ENCODE assay signal across 9 cellular contexts in the genomic region with DNA sequence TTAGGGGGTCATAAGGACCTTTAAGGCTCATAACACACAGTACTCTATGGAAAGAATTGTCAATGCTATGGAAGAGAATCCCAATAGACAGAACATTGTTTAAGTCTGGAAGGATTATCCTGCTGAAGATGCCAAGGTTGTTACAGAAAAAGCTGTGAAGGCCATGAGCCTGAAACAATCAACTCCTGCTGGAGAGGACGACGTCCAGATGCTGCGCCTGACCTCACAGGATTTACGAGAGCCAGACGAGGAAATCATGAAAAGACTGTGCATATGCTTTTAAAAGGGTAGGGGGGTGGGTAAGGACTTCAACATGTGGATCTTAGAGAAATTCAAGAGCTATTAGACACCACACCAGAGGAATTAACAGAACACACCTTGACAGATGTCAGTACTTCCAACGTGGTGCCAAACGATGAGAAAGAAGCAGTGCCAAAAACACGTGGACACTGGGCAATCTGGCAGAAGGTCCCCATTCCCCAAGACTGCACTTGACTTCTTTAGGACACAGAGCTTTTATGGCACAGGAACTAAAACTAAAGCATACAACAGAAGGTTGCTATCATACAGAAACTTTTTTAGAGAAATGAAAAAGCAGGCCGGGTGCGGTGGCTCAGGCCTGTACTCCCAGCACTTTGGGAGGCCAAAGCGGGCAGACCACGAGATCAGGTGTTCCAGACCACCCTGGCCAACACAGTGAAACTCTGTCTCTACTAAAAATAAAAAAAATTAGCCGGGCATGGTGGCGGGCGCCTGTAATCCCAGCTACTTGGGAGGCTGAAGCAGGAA. TPM values are rescaled to one million over a fixed set of nuclear protein-coding genes. Genes with fewer than 3 reads are reported as not detected.
DNase-seq lines count a peak whose midpoint lies in the region; ATAC-seq, FAIRE-seq and TF ChIP-seq lines count a peak whose summit lies in the region.
"Had no signal": no experiment of that assay in that cellular context is flagged by ENCODE, and none has a peak within 500 bp of the region (broad histone marks: within the 10 kb centered on the region; RNA-seq: fewer than 3 reads in every experiment).

No MANE protein-coding gene starts in this region.

- H3K36me3 ChIP-seq in OCI-LY3 (replicated peaks; ENCODE audit: low read depth, low read length) = peaks cover 20% of the 10 kb centered on the region
- no peaks in the 10 kb centered on the region for H3K36me3 ChIP-seq in smooth muscle cell (ENCODE audit: low read depth)
- H3K36me3 ChIP-seq in MG63 = peaks cover 28% of the 10 kb centered on the region
- peaks cover 2% of the 10 kb centered on the region; the same call in 1 of the 2 replicates for H3K36me3 ChIP-seq in H7 (replicated peaks; ENCODE audit: control insufficient read depth, insufficient read depth, low read length)

- H3K4me1 ChIP-seq in OCI-LY3 (ENCODE audit: low read length) (peaks cover 32% of the 10 kb centered on the region), smooth muscle cell (ENCODE audit: low read depth) (no peaks in the 10 kb centered on the region)

- H3K27me3 ChIP-seq in OCI-LY3 (ENCODE audit: low read depth, low read length) (no peaks in the 10 kb centered on the region), smooth muscle cell (ENCODE audit: low read depth) (no peaks in the 10 kb centered on the region), MG63 (no peaks in the 10 kb centered on the region), H7 (ENCODE audit: control insufficient read depth, insufficient read depth, low read length) (no peaks in the 10 kb centered on the region)

- peak overlapping the region; percentile 42 for H3K4me3 ChIP-seq in OCI-LY3 (ENCODE audit: low read length)
- no peak overlapping the region for H3K4me3 ChIP-seq in smooth muscle cell
- H3K4me3 ChIP-seq in MG63 = no peak overlapping the region
- no peak overlapping the region for H3K4me3 ChIP-seq in H7 (ENCODE audit: insufficient read depth, low read depth, low read length)

- intact Hi-C loops in left cardiac atrium (cut with DNase I) = no loop called here

- FAIRE-seq in GM18507 (lab: Jason Lieb, UNC) = peak; percentile 56
- FAIRE-seq: endometrium had no signal

- peak overlapping the region; percentile 68 for H3K4me2 ChIP-seq in OCI-LY3 (ENCODE audit: low read length)
- H3K4me2 ChIP-seq in smooth muscle cell = peak overlapping the region; percentile 20

- H3F3A ChIP-seq in smooth muscle cell (ENCODE audit: low read depth) = peaks cover 33% of the 10 kb centered on the region

- peaks cover 80% of the 10 kb centered on the region for H4K20me1 ChIP-seq in OCI-LY3 (ENCODE audit: insufficient read depth, low read length)
- peaks cover 100% of the 10 kb centered on the region for H4K20me1 ChIP-seq in smooth muscle cell (ENCODE audit: low read depth)

- WGBS in smooth muscle cell (ENCODE audit: low lambda C conversion rate) = 63% methylated on average over 15 of the region's 15 CpGs

- H3K9me3 ChIP-seq in OCI-LY3 (ENCODE audit: insufficient read depth, low read length) (no peaks in the 10 kb centered on the region), smooth muscle cell (replicated peaks; ENCODE audit: low read depth) (no peaks in the 10 kb centered on the region), MG63 (no peaks in the 10 kb centered on the region)

- peak; percentile 5 to 8 for ATAC-seq in left cardiac atrium

- TF ChIP-seq CTCF in OCI-LY3 (IDR thresholded peaks at IDR 0.05; ENCODE audit: low read depth, low read length) = no peak
- no peak for TF ChIP-seq CTCF in smooth muscle cell (IDR thresholded peaks at IDR 0.05; ENCODE audit: borderline replicate concordance, insufficient read depth, poor library complexity, severe bottlenecking)
- no peak for TF ChIP-seq CTCF in GM20000 (IDR thresholded peaks at IDR 0.05; ENCODE audit: extremely low read depth, missing control alignments)

- H3K79me2 ChIP-seq in OCI-LY3 (ENCODE audit: low read length) (peaks cover 99% of the 10 kb centered on the region), smooth muscle cell (ENCODE audit: low read depth) (peaks cover 100% of the 10 kb centered on the region)

- H3K27ac ChIP-seq in OCI-LY3 (ENCODE audit: low read length) (peak overlapping the region; percentile 72), smooth muscle cell (ENCODE audit: low read depth) (peak overlapping the region; percentile 50)

- H3K9ac ChIP-seq in OCI-LY3 (ENCODE audit: low read length) = peak overlapping the region; percentile 36; the same call in 1 of the 2 replicates
- no peak overlapping the region for H3K9ac ChIP-seq in smooth muscle cell (ENCODE audit: low read depth)

- no peak for DNase-seq in GM18507 (ENCODE audit: extremely low spot score, insufficient read length, low read depth)
- no peak for DNase-seq in left cardiac atrium
- no peak for DNase-seq in smooth muscle cell (lab: John Stamatoyannopoulos, UW; ENCODE audit: unreplicated experiment)
- no peak for DNase-seq in MG63
- DNase-seq in NK-92 (lab: John Stamatoyannopoulos, UW; ENCODE audit: unreplicated experiment) = no peak
- no peak for DNase-seq in GM20000 (ENCODE audit: low spot score)
- no peak for DNase-seq in H7

- H2AFZ ChIP-seq in OCI-LY3 (ENCODE audit: low read depth, low read length) (no peak overlapping the region), smooth muscle cell (ENCODE audit: low read depth) (no peak overlapping the region)

RNA-seq across cellular contexts. Expression of a gene that starts 43.2 kb away (rescaled TPM):
- 100 to 1,000 TPM; 188 to 206 TPM for total RNA-seq in left cardiac atrium
- total RNA-seq in smooth muscle cell = 188 and 208 TPM in 2 replicates
- polyA plus RNA-seq in smooth muscle cell = 265 and 293 TPM in 2 replicates
- 327 and 329 TPM in 2 replicates for total RNA-seq in MG63 (2014; rRNA removed; shearing (Covaris generic); ENCODE audit: low replicate concordance)
- total RNA-seq in H7 (2014; rRNA removed; shearing (Covaris generic)) = 135 and 159 TPM in 2 replicates
